6 cellular contexts compared by ENCODE assay signal in the genomic region with DNA sequence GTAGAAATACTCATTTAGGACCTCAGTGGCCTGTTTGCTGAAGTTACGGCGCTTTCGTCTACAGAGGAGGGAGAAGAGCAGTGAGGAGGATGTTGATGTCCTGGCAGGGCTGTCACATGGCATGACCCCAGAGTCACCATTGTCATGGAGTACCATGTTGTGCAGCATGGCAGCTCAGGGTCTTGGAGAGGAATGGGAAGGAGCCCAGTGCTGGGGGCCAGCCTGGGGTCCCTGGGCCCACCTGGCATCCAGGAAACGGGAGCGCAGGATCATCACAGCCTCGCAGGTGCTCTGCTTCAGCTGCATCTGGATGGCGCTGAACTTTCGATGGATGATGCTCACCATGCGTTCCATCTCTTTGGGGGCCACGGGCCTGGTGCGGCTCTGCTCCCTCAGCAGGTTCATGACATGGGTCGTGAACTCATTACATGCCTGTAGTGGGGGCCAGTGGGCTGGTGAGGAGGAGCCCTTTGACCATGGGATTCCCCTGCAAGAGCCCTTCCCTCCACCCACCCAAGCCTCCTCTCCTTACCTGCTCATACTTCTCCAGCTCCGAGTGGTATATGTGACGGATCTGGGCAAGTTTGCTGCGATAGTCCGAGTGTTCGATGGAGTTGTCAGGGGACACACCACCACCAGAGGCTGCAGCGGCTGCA. TPM values are rescaled to one million over a fixed set of nuclear protein-coding genes. Genes with fewer than 3 reads are reported as not detected.
DNase-seq lines count a peak whose midpoint lies in the region; TF ChIP-seq lines count a peak whose summit lies in the region.
"Not testable (repeated sequence)": the region's sequence is repeated elsewhere in the genome, so short reads cannot be mapped to it uniquely, and the experiment has no call there.

No MANE protein-coding gene starts in this region.

- H3K4me3 Mint-ChIP-seq in activated CD4-positive, alpha-beta T cell treated with anti-CD3 and anti-CD28 coated beads, Interleukin-2, amount 10 ng/mL, durations not matched to agents 7 days and 5 days, result peak overlapping the region; percentile 100

- DNase-seq in activated CD4-positive, alpha-beta T cell treated with anti-CD3 and anti-CD28 coated beads, Interleukin-2, amount 10 ng/mL, durations not matched to agents 7 days and 5 days; cardiac fibroblast (ENCODE audit: low read depth in 2 of 2); right atrium auricular region (ENCODE audit: low spot score); uterus: not testable (repeated sequence)
- DNase-seq in posterior vena cava (ENCODE audit: low spot score), result peak; percentile 53

- H3K27me3 Mint-ChIP-seq in activated CD4-positive, alpha-beta T cell treated with anti-CD3 and anti-CD28 coated beads, Interleukin-2, amount 10 ng/mL, durations not matched to agents 7 days and 5 days, result not testable (repeated sequence)

- peak overlapping the region; percentile 67 for H3K27ac Mint-ChIP-seq in activated CD4-positive, alpha-beta T cell treated with anti-CD3 and anti-CD28 coated beads, Interleukin-2, amount 10 ng/mL, durations not matched to agents 7 days and 5 days

- H3K4me1 ChIP-seq in HEK293 (ENCODE audit: control insufficient read depth, insufficient read depth, low read length); uterus: not testable (repeated sequence)
- peaks cover 0 to 81% of the 10 kb centered on the region in 2 donors for H3K4me1 ChIP-seq in right atrium auricular region

- TF ChIP-seq POLR2A in uterus (IDR thresholded peaks at IDR 0.05), result not testable (repeated sequence)

- POLR2A ChIA-PET in HEK293 (lab: Yijun Ruan, JAX), result interaction anchor here (1.2 to 1.9 kb wide), 4 partner anchors 8 to 19 kb away, joined by 3 to 11 read pairs (median 5); partner anchors contain the start of genes AGPAT1 and RNF5
- POLR2A ChIA-PET in activated CD4-positive, alpha-beta T cell treated with anti-CD3 and anti-CD28 coated beads, Interleukin-2, amount 10 ng/mL, durations not matched to agents 7 days and 5 days (lab: Charles Lee), result not testable (repeated sequence)

- peaks cover 43% of the 10 kb centered on the region for H3K4me1 Mint-ChIP-seq in activated CD4-positive, alpha-beta T cell treated with anti-CD3 and anti-CD28 coated beads, Interleukin-2, amount 10 ng/mL, durations not matched to agents 7 days and 5 days

- H3K36me3 ChIP-seq in HEK293 (ENCODE audit: control insufficient read depth in 2 of 2, insufficient read depth in 1 of 2, low read length in 2 of 2) (peaks cover 0 to 43% of the 10 kb centered on the region in 2 experiments; a peak in 1 of 3 replicates), right atrium auricular region (peaks cover 23% of the 10 kb centered on the region)
- H3K36me3 ChIP-seq in uterus, result not testable (repeated sequence)

- not testable (repeated sequence) for H3K9me3 Mint-ChIP-seq in activated CD4-positive, alpha-beta T cell treated with anti-CD3 and anti-CD28 coated beads, Interleukin-2, amount 10 ng/mL, durations not matched to agents 7 days and 5 days

- H3K4me3 ChIP-seq in HEK293 (ENCODE audit: low read depth, low read length); right atrium auricular region: not testable (repeated sequence)
- H3K4me3 ChIP-seq in cardiac fibroblast (replicated peaks in 1 of 2; ENCODE audit: low read depth in 2 of 2, low read length in 2 of 2) (peak overlapping the region; percentile 11 to 67), uterus (peak overlapping the region in 1 of 2 donors; percentile 85)

- peaks cover 64% of the 10 kb centered on the region for H3K36me3 Mint-ChIP-seq in activated CD4-positive, alpha-beta T cell treated with anti-CD3 and anti-CD28 coated beads, Interleukin-2, amount 10 ng/mL, durations not matched to agents 7 days and 5 days (ENCODE audit: low read depth)

- H3K9me3 ChIP-seq in HEK293 (ENCODE audit: control insufficient read depth, insufficient read depth, low read depth, low read length); right atrium auricular region; uterus: not testable (repeated sequence)

- intact Hi-C loops in posterior vena cava (cut with DNase I); uterus (cut with DNase I; ENCODE audit: low total_unique reads): not testable (repeated sequence)

- H3K27ac ChIP-seq in HEK293 (ENCODE audit: extremely low read depth, low read depth, low read length), result not testable (repeated sequence)
- H3K27ac ChIP-seq in right atrium auricular region (peak overlapping the region; percentile 92 to 99), uterus (peak overlapping the region; percentile 98 to 100)

- not testable (repeated sequence) for H3K27me3 ChIP-seq in right atrium auricular region, uterus

- CTCF ChIA-PET in HEK293 (lab: Yijun Ruan, JAX), result interaction anchor here (0.6 kb wide), 1 partner anchor 757 kb away, joined by 3 read pairs; no protein-coding TSS in a partner anchor
- CTCF ChIA-PET in activated CD4-positive, alpha-beta T cell treated with anti-CD3 and anti-CD28 coated beads, Interleukin-2, amount 10 ng/mL, durations not matched to agents 7 days and 5 days (lab: Charles Lee), result interaction anchor here (0.5 to 1.5 kb wide), 2 partner anchors 8 to 28 kb away, joined by 3 to 4 read pairs; no protein-coding TSS in a partner anchor

- not testable (repeated sequence) for TF ChIP-seq CTCF in HEK293 (tag by site-specific recombination; IDR thresholded peaks at IDR 0.05); cardiac fibroblast (IDR thresholded peaks at IDR 0.05; ENCODE audit: low read depth, low read length); right atrium auricular region (IDR thresholded peaks at IDR 0.05); uterus (IDR thresholded peaks at IDR 0.05)

TF ChIP-seq in HEK293, 187 proteins besides CTCF, POLR2A, EP300 and RAD21:
- TF ChIP-seq ZNF600 (tag by site-specific recombination; IDR thresholded peaks at IDR 0.05), result 0 out of 2 replicates have a peak, but pooled peaks have one; percentile 51

RNA-seq across cellular contexts. Expression of gene PBX2, which starts 2.1 kb away (rescaled TPM):
- 10 to 100 TPM; 98.2 to 98.4 TPM for total RNA-seq in activated CD4-positive, alpha-beta T cell treated with anti-CD3 and anti-CD28 coated beads, Interleukin-2, amount 10 ng/mL, durations not matched to agents 7 days and 5 days
- total RNA-seq in right atrium auricular region (10 to 100 TPM; 26.0 to 32.5 TPM), posterior vena cava (10 to 100 TPM; 49.4 to 53.1 TPM), uterus (100 to 1,000 TPM in 1 of 4 donors, 10 to 100 TPM in 3; 35.1 to 150 (median 57.7) TPM)

RNA-seq across cellular contexts. Expression of gene AGER, which starts 3.8 kb away (rescaled TPM):
- total RNA-seq in activated CD4-positive, alpha-beta T cell treated with anti-CD3 and anti-CD28 coated beads, Interleukin-2, amount 10 ng/mL, durations not matched to agents 7 days and 5 days, result 10 to 100 TPM; 45.4 to 47.1 TPM
- total RNA-seq in right atrium auricular region, result 1 to 10 TPM in 1 of 2 donors, under 1 TPM in 1; 0.94 to 1.4 TPM
- 1 to 10 TPM; 4.6 to 7.3 TPM for total RNA-seq in posterior vena cava
- total RNA-seq in uterus, result 10 to 100 TPM in 1 of 4 donors, 1 to 10 TPM in 1, under 1 TPM in 1, not detected in 1; 0.59 to 12.4 (median 2.5) TPM

RNA-seq across cellular contexts. Expression of gene GPSM3, which starts 4.6 kb away (rescaled TPM):
- 100 to 1,000 TPM; 274 to 282 TPM for total RNA-seq in activated CD4-positive, alpha-beta T cell treated with anti-CD3 and anti-CD28 coated beads, Interleukin-2, amount 10 ng/mL, durations not matched to agents 7 days and 5 days
- 1 to 10 TPM; 3.6 to 9.0 TPM for total RNA-seq in right atrium auricular region
- total RNA-seq in posterior vena cava, result 10 to 100 TPM; 15.4 to 22.1 TPM
- 1 to 10 TPM in 3 of 4 donors, not detected in 1; 2.3 to 9.7 (median 3.5) TPM for total RNA-seq in uterus

RNA-seq across cellular contexts. Expression of gene RNF5, which starts 9.6 kb away (rescaled TPM):
- total RNA-seq in activated CD4-positive, alpha-beta T cell treated with anti-CD3 and anti-CD28 coated beads, Interleukin-2, amount 10 ng/mL, durations not matched to agents 7 days and 5 days, result 10 to 100 TPM; 39.8 to 49.7 TPM
- total RNA-seq in right atrium auricular region (100 to 1,000 TPM; 104 to 106 TPM), posterior vena cava (10 to 100 TPM; 43.2 to 46.7 TPM), uterus (10 to 100 TPM; 45.6 to 84.7 (median 56.3) TPM)

RNA-seq across cellular contexts. Expression of gene AGPAT1, which starts 12.0 kb away (rescaled TPM):
- 10 to 100 TPM; 47.3 to 52.0 TPM for total RNA-seq in activated CD4-positive, alpha-beta T cell treated with anti-CD3 and anti-CD28 coated beads, Interleukin-2, amount 10 ng/mL, durations not matched to agents 7 days and 5 days
- total RNA-seq in right atrium auricular region, result 10 to 100 TPM; 59.6 to 77.1 TPM
- 10 to 100 TPM; 42.0 to 53.3 TPM for total RNA-seq in posterior vena cava
- 10 to 100 TPM; 14.2 to 71.2 (median 37.7) TPM for total RNA-seq in uterus

Comparison
In these comparisons a context has a peak if more than half of its experiments do, and no peak if none do; other contexts are left out.
1. RNA of gene GPSM3, which starts 4.6 kb away (total RNA-seq): 274 to 282 TPM in activated CD4-positive, alpha-beta T cell treated with anti-CD3 and anti-CD28 coated beads, Interleukin-2, amount 10 ng/mL, durations not matched to agents 7 days and 5 days; 15.4 to 22.1 TPM in posterior vena cava, 3.6 to 9.0 TPM in right atrium auricular region and 2.3 to 9.7 TPM in uterus; every median in the first group is over 10 times any median in the second.